Comparison of ENCODE assay signal across 29 cellular contexts in the genomic region with DNA sequence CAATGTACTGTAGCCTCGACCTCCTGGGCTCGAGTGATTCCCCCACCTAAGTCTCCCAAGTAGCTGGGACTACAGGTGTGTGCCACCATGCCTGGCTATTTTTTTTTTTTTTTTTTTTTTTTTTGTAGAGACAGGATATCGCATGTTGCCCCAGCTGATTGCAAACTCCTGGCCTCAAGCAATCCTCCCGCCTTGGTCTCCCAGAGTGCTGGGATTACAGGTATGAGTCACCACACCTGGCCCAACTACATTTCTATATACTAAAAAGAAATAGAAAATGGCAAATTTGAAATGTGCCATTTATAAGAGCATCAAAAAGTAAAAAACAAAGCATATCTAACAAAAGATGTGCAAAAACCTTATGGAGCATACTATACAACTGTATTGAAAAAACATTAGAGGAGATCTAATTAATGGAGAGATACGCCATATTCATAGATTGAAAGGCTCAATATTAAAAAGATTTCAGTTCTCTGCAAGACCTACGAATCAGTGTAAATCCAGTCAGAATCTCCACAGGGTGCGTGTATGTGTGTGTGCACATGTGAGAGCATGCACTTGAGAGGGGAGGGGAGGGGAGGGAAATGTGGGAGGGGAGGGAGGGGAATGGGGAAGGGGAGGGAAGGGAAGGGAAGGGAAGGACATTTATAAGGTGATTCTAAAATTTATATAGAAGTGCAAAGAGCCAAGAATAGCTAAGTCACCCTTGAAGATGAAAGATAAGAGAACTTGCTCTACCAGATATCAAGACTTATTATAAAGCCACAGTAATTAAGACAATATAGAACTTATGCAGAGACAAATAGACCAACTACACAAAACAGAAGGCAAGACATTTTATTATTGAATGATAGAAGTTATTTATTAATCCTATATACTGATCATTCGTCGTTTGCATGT. TPM values are rescaled to one million over a fixed set of nuclear protein-coding genes. Genes with fewer than 3 reads are reported as not detected.
DNase-seq lines count a peak whose midpoint lies in the region; ATAC-seq and TF ChIP-seq lines count a peak whose summit lies in the region.
"Had no signal": no experiment of that assay in that cellular context is flagged by ENCODE, and none has a peak within 500 bp of the region (broad histone marks: within the 10 kb centered on the region; RNA-seq: fewer than 3 reads in every experiment).

No MANE protein-coding gene starts in this region.

- H3K18ac ChIP-seq in trophoblast cell (ENCODE audit: low read length): no peak overlapping the region

- H3K4me1 ChIP-seq in mammary epithelial cell (ENCODE audit: insufficient read depth, low read length) (peaks cover 38% of the 10 kb centered on the region), trophoblast cell (ENCODE audit: control insufficient read depth in 1 of 2, insufficient read depth in 2 of 2, low read length in 2 of 2) (no peaks in the 10 kb centered on the region)
- H3K4me1 ChIP-seq: BE2C, pancreas, uterus had no signal

- dilution Hi-C loops in mammary epithelial cell (cut with HindIII; ENCODE audit: low sequenced_read_pairs): no loop called here

- no TSS peak for BruUV-seq in mammary epithelial cell (replicated peaks; lab: Mats Ljungman, UMichigan)

- no peaks in the 10 kb centered on the region for H3K4me1 Mint-ChIP-seq in activated CD8-positive, alpha-beta T cell treated with anti-CD3 and anti-CD28 coated beads for 36 hours (ENCODE audit: low read depth)
- H3K4me1 Mint-ChIP-seq: activated naive CD4-positive, alpha-beta T cell treated with anti-CD3 and anti-CD28 coated beads, Interleukin-2, amount 50 U/mL, for 24 hours; brain; memory B cell; T-helper 17 cell had no signal

- no peak overlapping the region for H2BK5ac ChIP-seq in trophoblast cell (ENCODE audit: low read depth, low read length, poor library complexity)

- CTCF ChIA-PET in mammary epithelial cell (lab: Charles Lee; ENCODE audit: low non-redundant PET): no interaction called here
- CTCF ChIA-PET in activated CD8-positive, alpha-beta T cell treated with anti-CD3 and anti-CD28 coated beads for 36 hours (lab: Charles Lee): no interaction called here

- in situ Hi-C loops in mammary epithelial cell (cut with MboI; ENCODE audit: low sequenced_read_pairs in 2 of 2): no loop called here

- H3K4me3 ChIP-seq in mammary epithelial cell (replicated peaks in 1 of 3; ENCODE audit: insufficient read depth in 1 of 3, low read depth in 2 of 3, low read length in 3 of 3) (no peak overlapping the region), trophoblast cell (ENCODE audit: low read depth, low read length) (no peak overlapping the region)
- H3K4me3 ChIP-seq: pancreas, thoracic aorta, uterus had no signal

- no peak overlapping the region for H2BK120ac ChIP-seq in trophoblast cell (ENCODE audit: insufficient read depth, low read length, poor library complexity)

- no peak overlapping the region for H3K9ac ChIP-seq in mammary epithelial cell (ENCODE audit: insufficient read depth, low read length)
- H3K9ac ChIP-seq in trophoblast cell (ENCODE audit: low read length): no peak overlapping the region

- H3K9me3 Mint-ChIP-seq in activated CD8-positive, alpha-beta T cell treated with anti-CD3 and anti-CD28 coated beads for 36 hours: no peaks in the 10 kb centered on the region
- H3K9me3 Mint-ChIP-seq: activated naive CD4-positive, alpha-beta T cell treated with anti-CD3 and anti-CD28 coated beads, Interleukin-2, amount 50 U/mL, for 24 hours; activated T-helper 2 cell treated with anti-CD3 and anti-CD28 coated beads, Interferon-gamma antibody, Interleukin-2, Interleukin-4, amounts not matched to agents 10 μg/mL and 5 μg/mL and 100 μg/mL, durations not matched to agents 14 hours and 24 hours and 36 hours; memory B cell had no signal

- no peaks in the 10 kb centered on the region for H3K36me3 ChIP-seq in mammary epithelial cell (ENCODE audit: insufficient read depth, low read length)
- no peaks in the 10 kb centered on the region for H3K36me3 ChIP-seq in trophoblast cell (ENCODE audit: control insufficient read depth in 1 of 2, insufficient read depth in 2 of 2, low read length in 2 of 2)
- H3K36me3 ChIP-seq: BE2C, pancreas, thoracic aorta, uterus had no signal

- intact Hi-C loops in mammary epithelial cell (cut with micrococcal nuclease): no loop called here
- intact Hi-C loops in activated CD8-positive, alpha-beta T cell treated with anti-CD3 and anti-CD28 coated beads for 36 hours (cut with micrococcal nuclease): no loop called here

- WGBS in mammary epithelial cell (ENCODE audit: low coverage, missing lambda C conversion rate): 40% methylated on average over 9 of the region's 9 CpGs
- no CpG with 5 or more reads among the region's 9 CpGs for WGBS in trophoblast cell (ENCODE audit: extremely low coverage, insufficient coverage, insufficient read length)

- H3K36me3 Mint-ChIP-seq in activated CD8-positive, alpha-beta T cell treated with anti-CD3 and anti-CD28 coated beads for 36 hours (ENCODE audit: low read depth): no peaks in the 10 kb centered on the region
- H3K36me3 Mint-ChIP-seq: activated naive CD4-positive, alpha-beta T cell treated with anti-CD3 and anti-CD28 coated beads, Interleukin-2, amount 50 U/mL, for 24 hours; brain; memory B cell had no signal

- H3K14ac ChIP-seq in trophoblast cell (ENCODE audit: low read length): no peak overlapping the region

- H4K8ac ChIP-seq in trophoblast cell (ENCODE audit: low read depth, low read length): no peak overlapping the region

- H3K4me2 ChIP-seq in mammary epithelial cell (ENCODE audit: insufficient read depth, low read depth, low read length) (peak overlapping the region; percentile 35), trophoblast cell (ENCODE audit: low read length) (no peak overlapping the region)

- H2AFZ ChIP-seq in mammary epithelial cell (ENCODE audit: low read depth, low read length) (no peak overlapping the region), trophoblast cell (ENCODE audit: insufficient read depth, low read length, poor library complexity) (no peak overlapping the region)

- no peak overlapping the region for H2BK12ac ChIP-seq in trophoblast cell (ENCODE audit: low read length)

- peaks cover 6% of the 10 kb centered on the region for H3K27me3 Mint-ChIP-seq in activated CD8-positive, alpha-beta T cell treated with anti-CD3 and anti-CD28 coated beads for 36 hours

- no peak for ATAC-seq in activated CD8-positive, alpha-beta T cell treated with anti-CD3 and anti-CD28 coated beads for 36 hours
- no peak for ATAC-seq in HG03469 (IDR thresholded peaks at IDR 0.05; ENCODE audit: unreplicated experiment)
- ATAC-seq: activated CD8-positive, alpha-beta T cell treated with anti-CD3 and anti-CD28 coated beads, Interleukin-2, amount 10 ng/mL, durations not matched to agents 7 days and 5 days; pancreas; right cardiac atrium; stimulated activated naive CD8-positive, alpha-beta T cell treated with anti-CD3 and anti-CD28 coated beads, Interleukin-15, Interleukin-2, amounts not matched to agents 100 U/mL and 50 U/mL, for 24 hours; T-helper 17 cell had no signal

- H3K23ac ChIP-seq in trophoblast cell (ENCODE audit: low read length): no peak overlapping the region

- POLR2A ChIA-PET in activated CD8-positive, alpha-beta T cell treated with anti-CD3 and anti-CD28 coated beads for 36 hours (lab: Charles Lee): no interaction called here

- no peak overlapping the region for H4K12ac ChIP-seq in trophoblast cell (ENCODE audit: low read depth, low read length)

- H2AK5ac ChIP-seq in trophoblast cell (ENCODE audit: low read length): no peak overlapping the region

- no peaks in the 10 kb centered on the region for H3K79me1 ChIP-seq in trophoblast cell (ENCODE audit: low read length)

- peak; percentile 2 for DNase-seq in DMS53 treated with DMSO at 0.1 percent for 48 hours (lab: John Stamatoyannopoulos, UW; ENCODE audit: unreplicated experiment)
- peak; percentile 62 for DNase-seq in M059J (ENCODE audit: low read depth)
- DNase-seq in mammary epithelial cell: peak; percentile 77
- peak; percentile 60 to 75 for DNase-seq in trophoblast cell
- DNase-seq in activated CD8-positive, alpha-beta T cell treated with anti-CD3 and anti-CD28 coated beads for 36 hours: no peak
- DNase-seq in HuH-7.5 (ENCODE audit: low spot score): no peak
- DNase-seq: activated CD8-positive, alpha-beta T cell treated with anti-CD3 and anti-CD28 coated beads, Interleukin-2, amount 10 ng/mL, durations not matched to agents 7 days and 5 days; amniotic stem cell; BE2C; hypothalamus; NCI-H1092; NCI-H2029; NCI-H510A treated with DMSO at 0.1 percent for 48 hours; NK-92 treated with Interleukin-12 subunit alpha and Interleukin-12 subunit beta, amount 100 ng/mL, for 24 hours; pancreas; right cardiac atrium; Right ventricle myocardium superior; stimulated activated CD4-positive, alpha-beta T cell treated with anti-CD3 and anti-CD28 coated beads, Interleukin-1b, Interleukin-23, amount 100 ng/mL, for 48 hours; stimulated activated naive CD8-positive, alpha-beta T cell treated with anti-CD3 and anti-CD28 coated beads, Interleukin-15, Interleukin-2, amounts not matched to agents 100 U/mL and 50 U/mL, for 24 hours; T-helper 17 cell; uterus had no signal

- no peak for TF ChIP-seq CTCF in mammary epithelial cell (conservative IDR thresholded peaks at IDR 0.05 in 1 of 2, IDR thresholded peaks at IDR 0.05 in 1 of 2; ENCODE audit: extremely low read depth in 1 of 2, insufficient read depth in 1 of 2, low read depth in 1 of 2, low read length in 2 of 2)
- TF ChIP-seq CTCF in activated CD8-positive, alpha-beta T cell treated with anti-CD3 and anti-CD28 coated beads for 36 hours (IDR thresholded peaks at IDR 0.05): no peak

- H3K27me3 ChIP-seq in mammary epithelial cell (ENCODE audit: insufficient read depth, low read length) (no peaks in the 10 kb centered on the region), trophoblast cell (ENCODE audit: insufficient read depth, low read length) (no peaks in the 10 kb centered on the region)
- H3K27me3 ChIP-seq: BE2C, pancreas, uterus had no signal

- H4K91ac ChIP-seq in trophoblast cell (ENCODE audit: low read depth, low read length): no peak overlapping the region

- H3K27ac ChIP-seq in mammary epithelial cell (ENCODE audit: insufficient read depth, low read depth, low read length): no peak overlapping the region
- H3K27ac ChIP-seq in trophoblast cell (ENCODE audit: low read depth, low read length): no peak overlapping the region
- H3K27ac ChIP-seq: pancreas, thoracic aorta, uterus had no signal

- H3K79me2 ChIP-seq in mammary epithelial cell (ENCODE audit: insufficient read depth, low read length): no peaks in the 10 kb centered on the region
- H3K79me2 ChIP-seq in trophoblast cell (ENCODE audit: control insufficient read depth, insufficient read depth, low read length, poor library complexity): no peaks in the 10 kb centered on the region

- H3K9me3 ChIP-seq in mammary epithelial cell (replicated peaks; ENCODE audit: insufficient read depth, low read length) (no peaks in the 10 kb centered on the region), trophoblast cell (ENCODE audit: insufficient read depth, low read depth, low read length) (no peaks in the 10 kb centered on the region)
- H3K9me3 ChIP-seq: BE2C, pancreas, thoracic aorta, uterus had no signal

- no peaks in the 10 kb centered on the region for H4K20me1 ChIP-seq in mammary epithelial cell (ENCODE audit: insufficient read depth, low read length)

- no peak overlapping the region for H3K4me3 Mint-ChIP-seq in activated CD8-positive, alpha-beta T cell treated with anti-CD3 and anti-CD28 coated beads for 36 hours
- H3K4me3 Mint-ChIP-seq: activated CD8-positive, alpha-beta T cell treated with anti-CD3 and anti-CD28 coated beads, Interleukin-2, amount 10 ng/mL, durations not matched to agents 7 days and 5 days; activated naive CD4-positive, alpha-beta T cell treated with anti-CD3 and anti-CD28 coated beads, Interleukin-2, amount 50 U/mL, for 24 hours; brain; memory B cell; T-helper 17 cell had no signal

- H3K27ac Mint-ChIP-seq in activated CD8-positive, alpha-beta T cell treated with anti-CD3 and anti-CD28 coated beads for 36 hours: no peak overlapping the region
- H3K27ac Mint-ChIP-seq: activated CD8-positive, alpha-beta T cell treated with anti-CD3 and anti-CD28 coated beads, Interleukin-2, amount 10 ng/mL, durations not matched to agents 7 days and 5 days; activated naive CD4-positive, alpha-beta T cell treated with anti-CD3 and anti-CD28 coated beads, Interleukin-2, amount 50 U/mL, for 24 hours; activated T-helper 2 cell treated with anti-CD3 and anti-CD28 coated beads, Interferon-gamma antibody, Interleukin-2, Interleukin-4, amounts not matched to agents 10 μg/mL and 5 μg/mL and 100 μg/mL, durations not matched to agents 14 hours and 24 hours and 36 hours; brain; memory B cell; T-helper 17 cell had no signal

- H3K4ac ChIP-seq in trophoblast cell (ENCODE audit: low read depth, low read length): no peak overlapping the region

RNA-seq across cellular contexts. Expression of gene PADI4, which starts 15.4 kb away (rescaled TPM):
- 0.49 and 2.3 TPM in 2 replicates for total RNA-seq in M059J (2014; rRNA removed; shearing (Covaris generic))
- under 1 TPM in 1 of 2 donors, not detected in 1; 0.47 TPM for total RNA-seq in mammary epithelial cell
- 0.08 TPM for polyA plus RNA-seq in mammary epithelial cell
- not detected for polyA minus RNA-seq in mammary epithelial cell
- polyA plus RNA-seq in trophoblast cell (2013): 0.07 and 0.11 TPM in 2 replicates
- 1 to 10 TPM; 1.6 to 1.8 TPM for total RNA-seq in activated CD8-positive, alpha-beta T cell treated with anti-CD3 and anti-CD28 coated beads for 36 hours
- total RNA-seq: activated T-helper 2 cell treated with anti-CD3 and anti-CD28 coated beads, Interferon-gamma antibody, Interleukin-2, Interleukin-4, amounts not matched to agents 10 μg/mL and 5 μg/mL and 100 μg/mL, durations not matched to agents 14 hours and 24 hours and 36 hours; chondrocyte had no signal
- polyA plus RNA-seq: neural cell had no signal

RNA-seq across cellular contexts. Expression of gene PADI3, which starts 43.7 kb away (rescaled TPM):
- total RNA-seq in M059J (2014; rRNA removed; shearing (Covaris generic)): 2.1 and 5.3 TPM in 2 replicates
- total RNA-seq in mammary epithelial cell: 1 to 10 TPM; 1.3 to 7.7 TPM
- polyA plus RNA-seq in mammary epithelial cell: 6.9 TPM
- 15.9 TPM for polyA minus RNA-seq in mammary epithelial cell
- polyA plus RNA-seq in trophoblast cell (2013): not detected in 2 replicates
- not detected for total RNA-seq in activated CD8-positive, alpha-beta T cell treated with anti-CD3 and anti-CD28 coated beads for 36 hours
- total RNA-seq: activated CD8-positive, alpha-beta T cell treated with anti-CD3 and anti-CD28 coated beads, Interleukin-2, amount 10 ng/mL, durations not matched to agents 7 days and 5 days; activated T-helper 2 cell treated with anti-CD3 and anti-CD28 coated beads, Interferon-gamma antibody, Interleukin-2, Interleukin-4, amounts not matched to agents 10 μg/mL and 5 μg/mL and 100 μg/mL, durations not matched to agents 14 hours and 24 hours and 36 hours; chondrocyte; pancreas; right cardiac atrium; Right ventricle myocardium superior; T-helper 17 cell; thoracic aorta; uterus had no signal
- polyA plus RNA-seq: neural cell, pancreas, right cardiac atrium had no signal

Comparison
In these comparisons a context has a peak if more than half of its experiments do, and no peak if none do; other contexts are left out.
1. DNase-seq: peak in DMS53 treated with DMSO at 0.1 percent for 48 hours (single experiment), M059J (single experiment), mammary epithelial cell (single experiment) and trophoblast cell (2 of 2); none in activated CD8-positive, alpha-beta T cell treated with anti-CD3 and anti-CD28 coated beads for 36 hours (single experiment) and HuH-7.5 (single experiment).